26 cellular contexts compared by ENCODE assay signal in the genomic region with DNA sequence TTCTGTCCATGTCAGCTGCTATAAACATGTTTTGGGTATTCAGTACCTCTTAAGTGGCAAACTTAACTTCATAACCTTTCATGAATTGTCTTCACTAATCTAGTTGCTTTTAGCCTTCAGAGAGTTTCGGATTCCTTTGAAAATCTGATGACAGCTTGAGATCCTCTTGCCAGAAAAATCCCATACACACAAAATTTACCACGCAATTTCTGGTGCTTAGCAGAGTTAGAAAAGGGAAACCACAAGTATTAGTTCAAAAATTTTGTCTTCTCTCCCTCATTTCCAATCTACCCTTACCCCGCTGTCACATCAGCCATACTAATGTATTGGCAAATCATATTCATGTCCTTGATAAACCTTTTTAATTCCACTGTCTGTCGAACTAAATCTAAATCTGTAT.
"Had no signal": no experiment of that assay in that cellular context is flagged by ENCODE, and none has a peak within 500 bp of the region (broad histone marks: within the 10 kb centered on the region; RNA-seq: fewer than 3 reads in every experiment).

No MANE protein-coding gene starts in this region.

- H3K4me3 Mint-ChIP-seq: activated CD4-positive, alpha-beta T cell treated with anti-CD3 and anti-CD28 coated beads for 36 hours; activated CD4-positive, alpha-beta T cell treated with anti-CD3 and anti-CD28 coated beads, Interleukin-2, amount 10 ng/mL, durations not matched to agents 7 days and 5 days; activated CD8-positive, alpha-beta T cell treated with anti-CD3 and anti-CD28 coated beads, Interleukin-2, amount 10 ng/mL, durations not matched to agents 7 days and 5 days; activated naive CD4-positive, alpha-beta T cell treated with anti-CD3 and anti-CD28 coated beads for 36 hours; activated T-cell treated with anti-CD3 and anti-CD28 coated beads, Interleukin-2, amount 50 U/mL, for 24 hours had no signal

- H3K27ac ChIP-seq: adrenal gland, body of pancreas, breast epithelium, Peyer's patch, SJSA1 had no signal

- H3K36me3 ChIP-seq: adrenal gland, breast epithelium, Peyer's patch, SJSA1 had no signal

- H3K27me3 ChIP-seq: adrenal gland, body of pancreas, breast epithelium, Peyer's patch, SJSA1 had no signal

- H3K4me1 ChIP-seq: adrenal gland, body of pancreas, breast epithelium, Peyer's patch, SJSA1 had no signal

- H3K9me3 ChIP-seq: adrenal gland, body of pancreas, breast epithelium, Peyer's patch, SJSA1 had no signal

- H3K9me3 Mint-ChIP-seq: activated T-cell treated with anti-CD3 and anti-CD28 coated beads, Interleukin-2, amount 50 U/mL, for 24 hours had no signal

- ATAC-seq: activated CD4-positive, alpha-beta T cell treated with anti-CD3 and anti-CD28 coated beads for 36 hours; activated CD8-positive, alpha-beta T cell treated with anti-CD3 and anti-CD28 coated beads, Interleukin-2, amount 10 ng/mL, durations not matched to agents 7 days and 5 days; activated naive CD4-positive, alpha-beta T cell treated with anti-CD3 and anti-CD28 coated beads, Interleukin-2, amount 50 U/mL, for 72 hours; body of pancreas; K562 had no signal

- FAIRE-seq: K562 had no signal

- DNase-seq: activated CD4-positive, alpha-beta T cell treated with anti-CD3 and anti-CD28 coated beads for 36 hours; activated CD4-positive, alpha-beta T cell treated with anti-CD3 and anti-CD28 coated beads, Interleukin-2, amount 10 ng/mL, durations not matched to agents 7 days and 5 days; activated CD4-positive, alpha-beta T cell treated with anti-CD3 and anti-CD28 coated beads, Interleukin-2, amount 50 U/mL, for 48 hours; activated CD8-positive, alpha-beta T cell treated with anti-CD3 and anti-CD28 coated beads, Interleukin-2, amount 10 ng/mL, durations not matched to agents 7 days and 5 days; activated gamma-delta T cell treated with Interleukin-2 at 50 U/mL for 16 hours; activated naive CD4-positive, alpha-beta T cell treated with anti-CD3 and anti-CD28 coated beads for 36 hours; activated T-cell treated with anti-CD3 and anti-CD28 coated beads, Interleukin-2, amount 50 U/mL, for 24 hours; adrenal gland; anterior cingulate cortex; body of pancreas; NCI-H1105; NCI-H1417 treated with DMSO at 0.1 percent for 48 hours; NCI-H187 treated with DMSO at 0.1 percent for 48 hours; NCI-H2081; NCI-H226; NCI-H446 treated with DMSO at 0.1 percent for 48 hours; NCI-H524; NCI-H69; Peyer's patch; RPMI8226; SHP77 treated with DMSO at 0.1 percent for 48 hours; T1000 had no signal

- H3K4me3 ChIP-seq: adrenal gland, body of pancreas, breast epithelium, K562, Peyer's patch, SJSA1 had no signal

- H3K36me3 Mint-ChIP-seq: activated naive CD4-positive, alpha-beta T cell treated with anti-CD3 and anti-CD28 coated beads, Interleukin-2, amount 50 U/mL, for 72 hours had no signal

- H3K27ac Mint-ChIP-seq: activated CD4-positive, alpha-beta T cell treated with anti-CD3 and anti-CD28 coated beads for 36 hours; activated CD4-positive, alpha-beta T cell treated with anti-CD3 and anti-CD28 coated beads, Interleukin-2, amount 10 ng/mL, durations not matched to agents 7 days and 5 days; activated CD8-positive, alpha-beta T cell treated with anti-CD3 and anti-CD28 coated beads, Interleukin-2, amount 10 ng/mL, durations not matched to agents 7 days and 5 days; activated naive CD4-positive, alpha-beta T cell treated with anti-CD3 and anti-CD28 coated beads for 36 hours; activated naive CD4-positive, alpha-beta T cell treated with anti-CD3 and anti-CD28 coated beads, Interleukin-2, amount 50 U/mL, for 72 hours; activated T-cell treated with anti-CD3 and anti-CD28 coated beads, Interleukin-2, amount 50 U/mL, for 24 hours had no signal
